ENCODE assay signal across 8 cellular contexts in the genomic region with DNA sequence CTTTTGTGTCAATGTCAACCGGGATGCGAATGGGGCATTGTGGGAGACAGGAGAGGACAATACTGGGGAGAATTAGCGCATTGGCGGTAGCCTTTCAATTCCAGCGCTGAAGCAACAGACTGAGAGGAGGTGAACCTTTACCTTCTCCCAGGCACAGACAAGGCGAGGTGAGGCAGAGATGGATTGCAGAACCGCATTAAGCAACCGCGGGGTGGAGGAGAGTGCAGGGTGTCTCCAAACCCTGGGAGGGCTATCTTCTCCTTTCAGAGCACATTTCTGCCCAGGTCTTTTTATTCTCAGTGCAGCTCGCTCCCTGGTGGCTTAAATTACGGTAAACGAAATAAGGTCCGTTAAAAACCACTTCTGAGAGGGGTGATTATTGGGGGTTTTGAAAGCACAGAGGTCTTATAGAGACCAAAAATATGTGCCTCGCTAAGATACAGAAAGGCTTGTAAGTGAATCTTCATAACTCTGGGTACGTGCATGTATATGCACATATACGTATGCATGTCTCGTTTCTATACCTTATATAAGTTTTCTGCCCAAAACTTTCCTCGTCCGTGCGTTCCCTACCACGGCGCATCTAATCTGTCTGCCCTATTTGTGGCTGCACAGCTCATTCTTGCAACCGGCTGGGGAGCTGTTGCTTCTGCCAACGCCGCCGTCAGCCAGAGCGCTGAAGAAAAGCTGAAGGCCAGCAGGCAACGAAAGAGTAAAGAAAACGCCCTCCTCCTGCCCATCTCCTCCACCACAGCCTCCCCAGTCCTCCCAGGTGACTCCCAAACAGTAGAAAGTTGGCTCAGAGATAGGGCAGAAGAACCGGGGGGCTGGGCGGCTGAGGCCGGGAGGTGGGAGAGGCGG. TPM values are rescaled to one million over a fixed set of nuclear protein-coding genes. Genes with fewer than 3 reads are reported as not detected.
DNase-seq lines count a peak whose midpoint lies in the region; ATAC-seq and TF ChIP-seq lines count a peak whose summit lies in the region.

No MANE protein-coding gene starts in this region.

- peaks cover 21% of the 10 kb centered on the region for H3K27me3 Mint-ChIP-seq in neural progenitor cell (ENCODE audit: insufficient read depth, low read depth)
- H3K27me3 Mint-ChIP-seq in activated T-helper 17 cell treated with anti-CD3 and anti-CD28 coated beads, Interleukin-2, amount 50 U/mL, for 72 hours: peaks cover 31% of the 10 kb centered on the region
- H3K27me3 Mint-ChIP-seq in stimulated activated memory B cell treated with anti-CD40 and anti-IgM and Interleukin-4, amounts not matched to agents 10 μg/mL and 1 μg/mL and 100 μg/mL, for 72 hours: peaks cover 27% of the 10 kb centered on the region

- no peaks in the 10 kb centered on the region for H3K9me3 ChIP-seq in neural progenitor cell (ENCODE audit: low read depth)
- no peaks in the 10 kb centered on the region for H3K9me3 ChIP-seq in Karpas-422 (ENCODE audit: low read length)

- H3K9me2 ChIP-seq in Karpas-422 (replicated peaks; ENCODE audit: insufficient read depth, low read length): no peaks in the 10 kb centered on the region

- peak overlapping the region; percentile 43 for H3K4me3 ChIP-seq in epithelial cell of proximal tubule (ENCODE audit: low read depth, low read length)
- H3K4me3 ChIP-seq in neural progenitor cell: peak overlapping the region; percentile 52
- no peak overlapping the region for H3K4me3 ChIP-seq in Karpas-422 (ENCODE audit: low read length)

- peak overlapping the region; percentile 89 for H3K4me3 Mint-ChIP-seq in neural progenitor cell
- no peak overlapping the region for H3K4me3 Mint-ChIP-seq in activated T-helper 17 cell treated with anti-CD3 and anti-CD28 coated beads, Interleukin-2, amount 50 U/mL, for 72 hours
- H3K4me3 Mint-ChIP-seq in stimulated activated memory B cell treated with anti-CD40 and anti-IgM and Interleukin-4, amounts not matched to agents 10 μg/mL and 1 μg/mL and 100 μg/mL, for 72 hours: no peak overlapping the region

- TF ChIP-seq CTCF in epithelial cell of proximal tubule (conservative IDR thresholded peaks at IDR 0.05; ENCODE audit: low read depth, low read length): no peak
- TF ChIP-seq CTCF in neural progenitor cell (IDR thresholded peaks at IDR 0.05): no peak

- H3K36me3 Mint-ChIP-seq in neural progenitor cell: no peaks in the 10 kb centered on the region
- no peaks in the 10 kb centered on the region for H3K36me3 Mint-ChIP-seq in activated T-helper 17 cell treated with anti-CD3 and anti-CD28 coated beads, Interleukin-2, amount 50 U/mL, for 72 hours (ENCODE audit: low read depth)
- H3K36me3 Mint-ChIP-seq in stimulated activated memory B cell treated with anti-CD40 and anti-IgM and Interleukin-4, amounts not matched to agents 10 μg/mL and 1 μg/mL and 100 μg/mL, for 72 hours: no peaks in the 10 kb centered on the region

- ATAC-seq in activated T-helper 17 cell treated with anti-CD3 and anti-CD28 coated beads, Interleukin-2, amount 50 U/mL, for 72 hours (replicated peaks): no peak
- no peak for ATAC-seq in stimulated activated memory B cell treated with anti-CD40 and anti-IgM and Interleukin-4, amounts not matched to agents 10 μg/mL and 1 μg/mL and 100 μg/mL, for 72 hours

- H3K27ac ChIP-seq in neural progenitor cell: no peak overlapping the region
- no peak overlapping the region for H3K27ac ChIP-seq in Karpas-422 (ENCODE audit: low read length)

- H3K9me3 Mint-ChIP-seq in neural progenitor cell: no peaks in the 10 kb centered on the region
- H3K9me3 Mint-ChIP-seq in activated T-helper 17 cell treated with anti-CD3 and anti-CD28 coated beads, Interleukin-2, amount 50 U/mL, for 72 hours: no peaks in the 10 kb centered on the region
- H3K9me3 Mint-ChIP-seq in stimulated activated memory B cell treated with anti-CD40 and anti-IgM and Interleukin-4, amounts not matched to agents 10 μg/mL and 1 μg/mL and 100 μg/mL, for 72 hours: no peaks in the 10 kb centered on the region

- DNase-seq in EH (ENCODE audit: low read depth): peak; percentile 1
- peak; percentile 42 to 69 for DNase-seq in NCI-H1930 (lab: John Stamatoyannopoulos, UW)
- DNase-seq in epithelial cell of proximal tubule (ENCODE audit: low read depth): no peak
- DNase-seq in neural progenitor cell (ENCODE audit: low spot score): peak; percentile 71
- DNase-seq in Karpas-422: no peak
- DNase-seq in midbrain (lab: John Stamatoyannopoulos, UW): no peak

- H3K79me2 ChIP-seq in neural progenitor cell (ENCODE audit: low read depth) (no peaks in the 10 kb centered on the region), Karpas-422 (ENCODE audit: low read length) (no peaks in the 10 kb centered on the region)

- H3K9ac ChIP-seq in neural progenitor cell: no peak overlapping the region
- no peak overlapping the region for H3K9ac ChIP-seq in Karpas-422 (ENCODE audit: low read length)

- H3K27ac Mint-ChIP-seq in neural progenitor cell: no peak overlapping the region
- H3K27ac Mint-ChIP-seq in activated T-helper 17 cell treated with anti-CD3 and anti-CD28 coated beads, Interleukin-2, amount 50 U/mL, for 72 hours: no peak overlapping the region
- no peak overlapping the region for H3K27ac Mint-ChIP-seq in stimulated activated memory B cell treated with anti-CD40 and anti-IgM and Interleukin-4, amounts not matched to agents 10 μg/mL and 1 μg/mL and 100 μg/mL, for 72 hours

- no peaks in the 10 kb centered on the region for H3K36me3 ChIP-seq in neural progenitor cell
- no peaks in the 10 kb centered on the region for H3K36me3 ChIP-seq in Karpas-422 (ENCODE audit: insufficient read depth, low read length)

- H3K4me2 ChIP-seq in neural progenitor cell: peak overlapping the region; percentile 96
- H3K4me2 ChIP-seq in Karpas-422 (ENCODE audit: low read depth, low read length, poor library complexity, severe bottlenecking): no peak overlapping the region

- H2AFZ ChIP-seq in neural progenitor cell (replicated peaks): peak overlapping the region; percentile 94
- no peak overlapping the region for H2AFZ ChIP-seq in Karpas-422 (ENCODE audit: low read length)

- H3K27me3 ChIP-seq in neural progenitor cell (peaks cover 68% of the 10 kb centered on the region), Karpas-422 (ENCODE audit: low read length) (no peaks in the 10 kb centered on the region)

- peaks cover 2% of the 10 kb centered on the region for H4K20me1 ChIP-seq in neural progenitor cell (ENCODE audit: low read depth)
- H4K20me1 ChIP-seq in Karpas-422 (ENCODE audit: insufficient read depth, low read depth, low read length): no peaks in the 10 kb centered on the region

- H3K4me1 ChIP-seq in neural progenitor cell: peaks cover 8% of the 10 kb centered on the region
- no peaks in the 10 kb centered on the region for H3K4me1 ChIP-seq in Karpas-422 (ENCODE audit: low read length)

- H3F3A ChIP-seq in neural progenitor cell (ENCODE audit: low read depth): peaks cover 12% of the 10 kb centered on the region

- peaks cover 11% of the 10 kb centered on the region for H3K4me1 Mint-ChIP-seq in neural progenitor cell
- H3K4me1 Mint-ChIP-seq in activated T-helper 17 cell treated with anti-CD3 and anti-CD28 coated beads, Interleukin-2, amount 50 U/mL, for 72 hours: no peaks in the 10 kb centered on the region
- H3K4me1 Mint-ChIP-seq in stimulated activated memory B cell treated with anti-CD40 and anti-IgM and Interleukin-4, amounts not matched to agents 10 μg/mL and 1 μg/mL and 100 μg/mL, for 72 hours: no peaks in the 10 kb centered on the region

RNA-seq across cellular contexts. Expression of a gene that starts 0.9 kb away (rescaled TPM):
- total RNA-seq in epithelial cell of proximal tubule: not detected in 2 replicates
- not detected in 2 replicates for total RNA-seq in neural progenitor cell (ENCODE audit: low replicate concordance)
- total RNA-seq in activated T-helper 17 cell treated with anti-CD3 and anti-CD28 coated beads, Interleukin-2, amount 50 U/mL, for 72 hours: not detected
- total RNA-seq in Karpas-422 (2014; rRNA removed; shearing (Covaris generic); ENCODE audit: low replicate concordance): 0.07 TPM in 1 of 2 replicates, not detected in the other

RNA-seq across cellular contexts. Expression of a gene that starts 37.0 kb away (rescaled TPM):
- total RNA-seq in epithelial cell of proximal tubule: not detected in 2 replicates
- total RNA-seq in neural progenitor cell (ENCODE audit: low replicate concordance): not detected in 2 replicates
- total RNA-seq in activated T-helper 17 cell treated with anti-CD3 and anti-CD28 coated beads, Interleukin-2, amount 50 U/mL, for 72 hours: not detected
- total RNA-seq in Karpas-422 (2014; rRNA removed; shearing (Covaris generic); ENCODE audit: low replicate concordance): not detected in 2 replicates

Comparison
In these comparisons a context has a peak if more than half of its experiments do, and no peak if none do; other contexts are left out.
1. DNase-seq: peak in EH (single experiment), NCI-H1930 (2 of 2) and neural progenitor cell (single experiment); none in epithelial cell of proximal tubule (single experiment), Karpas-422 (single experiment) and midbrain (single experiment).